ENCODE assay signal across 19 cellular contexts in the genomic region with DNA sequence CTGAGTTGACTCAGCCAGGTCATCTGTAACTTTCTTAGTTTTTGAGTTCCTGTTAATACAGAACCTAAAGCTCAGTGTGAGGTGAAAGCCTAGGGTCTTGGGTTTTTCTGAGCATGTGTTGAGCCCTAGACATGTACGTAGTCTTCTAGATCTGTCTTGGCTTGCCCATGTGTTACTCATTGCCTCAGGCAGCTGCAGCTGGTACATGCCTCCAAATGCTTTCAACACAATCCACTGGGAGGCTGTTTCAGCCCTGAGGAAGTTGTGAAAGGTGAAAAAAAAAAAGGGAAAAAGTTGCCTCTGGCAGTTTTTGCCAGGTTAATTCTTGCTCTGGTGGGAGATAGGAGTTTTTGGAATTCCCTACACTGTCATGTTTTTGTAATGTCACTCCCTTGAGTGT. TPM values are rescaled to one million over a fixed set of nuclear protein-coding genes. Genes with fewer than 3 reads are reported as not detected.
DNase-seq lines count a peak whose midpoint lies in the region; ATAC-seq and TF ChIP-seq lines count a peak whose summit lies in the region.
"Had no signal": no experiment of that assay in that cellular context is flagged by ENCODE, and none has a peak within 500 bp of the region (broad histone marks: within the 10 kb centered on the region; RNA-seq: fewer than 3 reads in every experiment).

No MANE protein-coding gene starts in this region.

- TF ChIP-seq POLR2A in tibial nerve (IDR thresholded peaks at IDR 0.05): no peak

- H3K27ac ChIP-seq in tibial nerve: no peak overlapping the region
- H3K27ac ChIP-seq: prostate gland had no signal

- no peaks in the 10 kb centered on the region for H3K4me1 ChIP-seq in tibial nerve
- H3K4me1 ChIP-seq: prostate gland had no signal

- no peaks in the 10 kb centered on the region for H3K27me3 Mint-ChIP-seq in mesothelial cell of epicardium (ENCODE audit: low read depth)
- H3K27me3 Mint-ChIP-seq: central memory CD8-positive, alpha-beta T cell; stimulated activated naive CD8-positive, alpha-beta T cell treated with anti-CD3 and anti-CD28 coated beads, Interleukin-15, Interleukin-2, amounts not matched to agents 100 ng/mL and 50 ng/mL, for 24 hours had no signal

- no peak overlapping the region for H3K4me3 ChIP-seq in tibial nerve
- H3K4me3 ChIP-seq: mucosa of descending colon, prostate gland had no signal

- no peak overlapping the region for H3K4me3 Mint-ChIP-seq in mesothelial cell of epicardium
- H3K4me3 Mint-ChIP-seq: central memory CD8-positive, alpha-beta T cell; stimulated activated naive CD8-positive, alpha-beta T cell treated with anti-CD3 and anti-CD28 coated beads, Interleukin-15, Interleukin-2, amounts not matched to agents 100 ng/mL and 50 ng/mL, for 24 hours had no signal

- no peaks in the 10 kb centered on the region for H3K27me3 ChIP-seq in tibial nerve

- 81 to 90% methylated on average over 1 of the region's 1 CpG for WGBS in tibial nerve, 2 donors

- peaks cover 0 to 62% (median 7%) of the 10 kb centered on the region in 3 donors for H3K36me3 ChIP-seq in tibial nerve

- peaks cover 4% of the 10 kb centered on the region for H3K4me1 Mint-ChIP-seq in mesothelial cell of epicardium

- no peak for TF ChIP-seq EP300 in tibial nerve (IDR thresholded peaks at IDR 0.05)

- no peak for TF ChIP-seq CTCF in mesothelial cell of epicardium (IDR thresholded peaks at IDR 0.05; ENCODE audit: unreplicated experiment)
- TF ChIP-seq CTCF in tibial nerve (IDR thresholded peaks at IDR 0.05): no peak

- H3K36me3 Mint-ChIP-seq in mesothelial cell of epicardium: peaks cover 54% of the 10 kb centered on the region

- H3K27ac Mint-ChIP-seq in mesothelial cell of epicardium: peak overlapping the region; percentile 76
- H3K27ac Mint-ChIP-seq: stimulated activated naive CD8-positive, alpha-beta T cell treated with anti-CD3 and anti-CD28 coated beads, Interleukin-15, Interleukin-2, amounts not matched to agents 100 ng/mL and 50 ng/mL, for 24 hours had no signal

- peaks cover 3% of the 10 kb centered on the region for H3K9me3 Mint-ChIP-seq in mesothelial cell of epicardium
- H3K9me3 Mint-ChIP-seq: central memory CD8-positive, alpha-beta T cell; stimulated activated naive CD8-positive, alpha-beta T cell treated with anti-CD3 and anti-CD28 coated beads, Interleukin-15, Interleukin-2, amounts not matched to agents 100 ng/mL and 50 ng/mL, for 24 hours had no signal

- H3K9me3 ChIP-seq in tibial nerve: no peaks in the 10 kb centered on the region
- H3K9me3 ChIP-seq: mucosa of descending colon, prostate gland had no signal

- DNase-seq in AG20443 (ENCODE audit: low spot score) (peak; percentile 62), NCI-H2171 treated with DMSO at 0.1 percent for 48 hours (lab: John Stamatoyannopoulos, UW) (peak; percentile 95), dedifferentiated amniotic fluid mesenchymal stem cell (ENCODE audit: extremely low spot score) (peak; percentile 57), mesothelial cell of epicardium (ENCODE audit: low spot score in 2 of 2, unreplicated experiment in 2 of 2) (no peak), tibial nerve (ENCODE audit: low spot score in 2 of 2) (no peak), SKM-1 (lab: John Stamatoyannopoulos, UW; ENCODE audit: unreplicated experiment) (no peak)
- DNase-seq in activated naive CD4-positive, alpha-beta T cell treated with Interleukin-2 at 50 U/mL for 16 hours: no peak
- DNase-seq: activated CD4-positive, alpha-beta T cell treated with anti-CD3 and anti-CD28 coated beads, Interleukin-2, amount 50 U/mL, for 4 hours; activated gamma-delta T cell treated with Interleukin-2 at 50 U/mL for 16 hours; DND-41; erythroblast; mucosa of descending colon; NCI-H345; OCI-M1; stimulated activated CD4-positive, alpha-beta T cell treated with anti-CD3 and anti-CD28 coated beads, Interleukin-4, amount 100 ng/mL, for 4 hours had no signal

- no peak for ATAC-seq in HG02610 (IDR thresholded peaks at IDR 0.05; ENCODE audit: unreplicated experiment)
- ATAC-seq: mucosa of descending colon had no signal

RNA-seq across cellular contexts. Expression of a gene that starts 54.2 kb away (rescaled TPM):
- total RNA-seq in mesothelial cell of epicardium (242 to 247 TPM (median 245 TPM) in 3 replicates), tibial nerve (100 to 1,000 TPM in 3 of 4 donors, 10 to 100 TPM in 1; 88.8 to 197 (median 145) TPM)

Comparison
In these comparisons a context has a peak if more than half of its experiments do, and no peak if none do; other contexts are left out.
1. DNase-seq: peak in AG20443 (single experiment), NCI-H2171 treated with DMSO at 0.1 percent for 48 hours (single experiment) and dedifferentiated amniotic fluid mesenchymal stem cell (single experiment); none in mesothelial cell of epicardium (0 of 2), tibial nerve (0 of 2), SKM-1 (single experiment) and activated naive CD4-positive, alpha-beta T cell treated with Interleukin-2 at 50 U/mL for 16 hours (single experiment).